Comparison of ENCODE assay signal across 1 cellular context in the genomic region with DNA sequence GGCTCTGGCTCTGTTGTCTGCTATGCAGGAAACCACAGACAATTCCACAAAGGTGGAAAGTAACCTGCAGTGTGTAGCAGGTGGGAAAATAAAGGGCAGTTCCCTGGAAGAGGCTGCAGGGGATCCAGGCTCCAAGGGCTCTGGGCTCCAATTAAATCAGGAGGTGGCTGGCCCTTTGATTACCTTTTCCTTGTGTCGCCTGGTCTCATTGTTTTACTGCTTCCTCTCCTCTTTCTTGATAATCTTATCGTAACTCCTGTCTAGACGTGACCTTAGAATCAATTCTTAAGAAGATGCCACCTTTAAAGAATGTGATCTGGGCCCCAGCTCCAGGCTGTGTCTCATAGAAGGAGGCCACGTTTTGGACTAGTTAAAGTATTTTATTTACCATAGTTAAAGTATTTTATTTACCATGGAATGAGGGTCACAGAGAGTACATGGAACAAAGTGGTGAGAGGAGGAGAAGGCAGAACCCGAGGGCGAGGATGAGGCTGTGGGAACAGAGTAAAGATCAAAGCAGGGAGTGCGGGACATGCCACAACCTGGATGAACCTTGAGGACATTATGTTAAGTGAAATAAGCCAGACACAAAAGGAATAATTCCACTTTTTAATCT.
TF ChIP-seq lines count a peak whose summit lies in the region.

No MANE protein-coding gene starts in this region.

TF ChIP-seq in HCT116, 20 proteins besides CTCF, POLR2A, EP300 and RAD21 (continued from another document):
- TF ChIP-seq, protein P1, sequence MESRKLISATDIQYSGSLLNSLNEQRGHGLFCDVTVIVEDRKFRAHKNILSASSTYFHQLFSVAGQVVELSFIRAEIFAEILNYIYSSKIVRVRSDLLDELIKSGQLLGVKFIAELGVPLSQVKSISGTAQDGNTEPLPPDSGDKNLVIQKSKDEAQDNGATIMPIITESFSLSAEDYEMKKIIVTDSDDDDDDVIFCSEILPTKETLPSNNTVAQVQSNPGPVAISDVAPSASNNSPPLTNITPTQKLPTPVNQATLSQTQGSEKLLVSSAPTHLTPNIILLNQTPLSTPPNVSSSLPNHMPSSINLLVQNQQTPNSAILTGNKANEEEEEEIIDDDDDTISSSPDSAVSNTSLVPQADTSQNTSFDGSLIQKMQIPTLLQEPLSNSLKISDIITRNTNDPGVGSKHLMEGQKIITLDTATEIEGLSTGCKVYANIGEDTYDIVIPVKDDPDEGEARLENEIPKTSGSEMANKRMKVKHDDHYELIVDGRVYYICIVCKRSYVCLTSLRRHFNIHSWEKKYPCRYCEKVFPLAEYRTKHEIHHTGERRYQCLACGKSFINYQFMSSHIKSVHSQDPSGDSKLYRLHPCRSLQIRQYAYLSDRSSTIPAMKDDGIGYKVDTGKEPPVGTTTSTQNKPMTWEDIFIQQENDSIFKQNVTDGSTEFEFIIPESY (IDR thresholded peaks at IDR 0.05; ENCODE audit: extremely low read depth, insufficient replicate concordance, low read length), result no peak
- TF ChIP-seq, protein P2, sequence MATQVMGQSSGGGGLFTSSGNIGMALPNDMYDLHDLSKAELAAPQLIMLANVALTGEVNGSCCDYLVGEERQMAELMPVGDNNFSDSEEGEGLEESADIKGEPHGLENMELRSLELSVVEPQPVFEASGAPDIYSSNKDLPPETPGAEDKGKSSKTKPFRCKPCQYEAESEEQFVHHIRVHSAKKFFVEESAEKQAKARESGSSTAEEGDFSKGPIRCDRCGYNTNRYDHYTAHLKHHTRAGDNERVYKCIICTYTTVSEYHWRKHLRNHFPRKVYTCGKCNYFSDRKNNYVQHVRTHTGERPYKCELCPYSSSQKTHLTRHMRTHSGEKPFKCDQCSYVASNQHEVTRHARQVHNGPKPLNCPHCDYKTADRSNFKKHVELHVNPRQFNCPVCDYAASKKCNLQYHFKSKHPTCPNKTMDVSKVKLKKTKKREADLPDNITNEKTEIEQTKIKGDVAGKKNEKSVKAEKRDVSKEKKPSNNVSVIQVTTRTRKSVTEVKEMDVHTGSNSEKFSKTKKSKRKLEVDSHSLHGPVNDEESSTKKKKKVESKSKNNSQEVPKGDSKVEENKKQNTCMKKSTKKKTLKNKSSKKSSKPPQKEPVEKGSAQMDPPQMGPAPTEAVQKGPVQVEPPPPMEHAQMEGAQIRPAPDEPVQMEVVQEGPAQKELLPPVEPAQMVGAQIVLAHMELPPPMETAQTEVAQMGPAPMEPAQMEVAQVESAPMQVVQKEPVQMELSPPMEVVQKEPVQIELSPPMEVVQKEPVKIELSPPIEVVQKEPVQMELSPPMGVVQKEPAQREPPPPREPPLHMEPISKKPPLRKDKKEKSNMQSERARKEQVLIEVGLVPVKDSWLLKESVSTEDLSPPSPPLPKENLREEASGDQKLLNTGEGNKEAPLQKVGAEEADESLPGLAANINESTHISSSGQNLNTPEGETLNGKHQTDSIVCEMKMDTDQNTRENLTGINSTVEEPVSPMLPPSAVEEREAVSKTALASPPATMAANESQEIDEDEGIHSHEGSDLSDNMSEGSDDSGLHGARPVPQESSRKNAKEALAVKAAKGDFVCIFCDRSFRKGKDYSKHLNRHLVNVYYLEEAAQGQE (IDR thresholded peaks at IDR 0.05; ENCODE audit: low read depth), result no peak
